Comparison of ENCODE assay signal across 16 cellular contexts in genomic region chr6:35072051-35072697, GRCh38.
"Had no signal": no experiment of that assay in that cellular context is flagged by ENCODE, and none has a peak within 500 bp of the region (broad histone marks: within the 10 kb centered on the region; RNA-seq: fewer than 3 reads in every experiment).

No MANE protein-coding gene starts in this region.

- H3K4me3 Mint-ChIP-seq: activated naive CD8-positive, alpha-beta T cell treated with anti-CD3 and anti-CD28 coated beads, Interleukin-2, amount 10 ng/mL, durations not matched to agents 7 days and 5 days; activated T-helper 1 cell treated with anti-CD3 and anti-CD28 coated beads, Interleukin-12 subunit alpha, Interleukin-12 subunit beta, Interleukin-2, Interleukin-4 antibody, amounts not matched to agents 30 ng/mL and 10 ng/mL and 1 ng/mL, durations not matched to agents 14 hours and 24 hours and 36 hours; brain; natural killer cell treated with Interleukin-12 subunit alpha and Interleukin-12 subunit beta and Interleukin-15 and Interleukin-18, amount 100 ng/mL, for 72 hours; stimulated activated memory B cell treated with anti-CD40 and anti-IgM and Interleukin-4, amounts not matched to agents 10 μg/mL and 1 μg/mL and 100 μg/mL, for 72 hours; T-helper 2 cell treated with Interferon-gamma antibody and Interleukin-4, amounts not matched to agents 5 μg/mL and 100 μg/mL, for 36 hours had no signal

- H3K36me3 Mint-ChIP-seq: activated naive CD8-positive, alpha-beta T cell treated with anti-CD3 and anti-CD28 coated beads, Interleukin-2, amount 10 ng/mL, durations not matched to agents 7 days and 5 days; natural killer cell treated with Interleukin-12 subunit alpha and Interleukin-12 subunit beta and Interleukin-15 and Interleukin-18, amount 100 ng/mL, for 72 hours had no signal

- H3K27ac ChIP-seq: epithelial cell of prostate, left lung, prostate gland, SJSA1, transverse colon had no signal

- ATAC-seq: activated CD4-positive, CD25-positive, alpha-beta regulatory T cell treated with anti-CD3 and anti-CD28 coated beads, Interleukin-2, amount 50 U/mL, for 24 hours; left lung; natural killer cell treated with Interleukin-12 subunit alpha and Interleukin-12 subunit beta and Interleukin-15 and Interleukin-18, amount 100 ng/mL, for 72 hours; stimulated activated memory B cell treated with anti-CD40 and anti-IgM and Interleukin-4, amounts not matched to agents 10 μg/mL and 1 μg/mL and 100 μg/mL, for 72 hours had no signal

- H3K36me3 ChIP-seq: prostate gland, SJSA1 had no signal

- H3K4me1 Mint-ChIP-seq: activated naive CD8-positive, alpha-beta T cell treated with anti-CD3 and anti-CD28 coated beads, Interleukin-2, amount 10 ng/mL, durations not matched to agents 7 days and 5 days; stimulated activated memory B cell treated with anti-CD40 and anti-IgM and Interleukin-4, amounts not matched to agents 10 μg/mL and 1 μg/mL and 100 μg/mL, for 72 hours had no signal

- H3K27me3 ChIP-seq: left lung, SJSA1, transverse colon had no signal

- H3K9me3 Mint-ChIP-seq: activated naive CD8-positive, alpha-beta T cell treated with anti-CD3 and anti-CD28 coated beads, Interleukin-2, amount 10 ng/mL, durations not matched to agents 7 days and 5 days; activated T-helper 1 cell treated with anti-CD3 and anti-CD28 coated beads, Interleukin-12 subunit alpha, Interleukin-12 subunit beta, Interleukin-2, Interleukin-4 antibody, amounts not matched to agents 30 ng/mL and 10 ng/mL and 1 ng/mL, durations not matched to agents 14 hours and 24 hours and 36 hours; brain; natural killer cell treated with Interleukin-12 subunit alpha and Interleukin-12 subunit beta and Interleukin-15 and Interleukin-18, amount 100 ng/mL, for 72 hours; stimulated activated memory B cell treated with anti-CD40 and anti-IgM and Interleukin-4, amounts not matched to agents 10 μg/mL and 1 μg/mL and 100 μg/mL, for 72 hours; T-helper 2 cell treated with Interferon-gamma antibody and Interleukin-4, amounts not matched to agents 5 μg/mL and 100 μg/mL, for 36 hours had no signal

- H3K4me3 ChIP-seq: left lung, prostate gland, SJSA1, transverse colon had no signal

- H3K4me1 ChIP-seq: left lung, prostate gland, SJSA1 had no signal

- H3K9me3 ChIP-seq: left lung, prostate gland, SJSA1, transverse colon had no signal

- DNase-seq: activated naive CD8-positive, alpha-beta T cell treated with anti-CD3 and anti-CD28 coated beads, Interleukin-2, amount 10 ng/mL, durations not matched to agents 7 days and 5 days; cortex of kidney; effector CD8-positive, alpha-beta T cell; islet precursor cell; left lung; SW 1271; transverse colon had no signal

- H3K27ac Mint-ChIP-seq: activated naive CD8-positive, alpha-beta T cell treated with anti-CD3 and anti-CD28 coated beads, Interleukin-2, amount 10 ng/mL, durations not matched to agents 7 days and 5 days; activated T-helper 1 cell treated with anti-CD3 and anti-CD28 coated beads, Interleukin-12 subunit alpha, Interleukin-12 subunit beta, Interleukin-2, Interleukin-4 antibody, amounts not matched to agents 30 ng/mL and 10 ng/mL and 1 ng/mL, durations not matched to agents 14 hours and 24 hours and 36 hours; natural killer cell treated with Interleukin-12 subunit alpha and Interleukin-12 subunit beta and Interleukin-15 and Interleukin-18, amount 100 ng/mL, for 72 hours; stimulated activated memory B cell treated with anti-CD40 and anti-IgM and Interleukin-4, amounts not matched to agents 10 μg/mL and 1 μg/mL and 100 μg/mL, for 72 hours; T-helper 2 cell treated with Interferon-gamma antibody and Interleukin-4, amounts not matched to agents 5 μg/mL and 100 μg/mL, for 36 hours had no signal
